8 cellular contexts compared by ENCODE assay signal in the genomic region with DNA sequence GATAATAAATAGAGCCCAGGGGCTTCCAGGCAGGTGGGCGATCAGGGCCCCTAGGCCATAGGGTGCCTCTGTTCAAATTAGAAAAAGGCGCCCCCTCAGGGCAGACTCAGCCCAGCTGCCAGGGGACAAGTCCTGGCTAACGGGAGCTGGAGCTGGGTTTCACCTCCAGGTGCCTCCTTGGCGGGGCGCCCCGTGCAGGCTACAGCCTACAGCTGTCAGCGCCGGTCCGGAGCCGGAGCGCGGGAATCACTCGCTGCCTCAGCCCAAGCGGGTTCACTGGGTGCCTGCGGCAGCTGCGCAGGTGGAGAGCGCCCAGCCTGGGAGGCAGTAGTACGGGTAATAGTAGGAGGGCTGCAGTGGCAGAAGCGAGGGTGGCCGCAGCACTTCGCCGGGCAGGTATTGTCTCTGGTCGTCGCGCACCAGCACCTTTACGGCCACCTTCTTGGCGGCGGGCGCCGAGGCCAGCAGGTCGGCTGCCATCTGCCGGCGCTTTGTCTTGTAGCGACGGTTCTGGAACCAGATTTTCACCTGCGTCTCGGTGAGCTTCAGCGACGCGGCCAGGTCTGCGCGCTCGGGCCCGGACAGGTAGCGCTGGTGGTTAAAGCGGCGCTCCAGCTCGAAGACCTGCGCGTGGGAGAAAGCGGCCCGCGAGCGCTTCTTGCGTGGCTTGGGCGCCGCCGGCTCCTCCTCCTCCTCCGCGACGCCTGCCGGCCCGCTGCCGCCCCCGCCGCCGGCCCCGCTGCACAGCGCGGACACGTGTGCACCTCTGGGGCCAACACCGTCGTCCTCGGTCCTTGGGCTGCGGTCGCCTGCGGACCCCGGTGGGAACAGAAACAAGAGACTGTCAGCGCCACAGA. TPM values are rescaled to one million over a fixed set of nuclear protein-coding genes. Genes with fewer than 3 reads are reported as not detected.
DNase-seq lines count a peak whose midpoint lies in the region; ATAC-seq, FAIRE-seq and TF ChIP-seq lines count a peak whose summit lies in the region.

No MANE protein-coding gene starts in this region.

- TF ChIP-seq POLR2A in A549 (IDR thresholded peaks at IDR 0.05; ENCODE audit: low read length), result no peak
- TF ChIP-seq POLR2A in stomach (IDR thresholded peaks at IDR 0.05), result no peak

- no peaks in the 10 kb centered on the region; the same call in 2 of the 3 replicates for H3K4me1 ChIP-seq in A549
- peaks cover 9% of the 10 kb centered on the region for H3K4me1 ChIP-seq in hepatocyte (ENCODE audit: insufficient read depth)
- peaks cover 35 to 79% (median 57%) of the 10 kb centered on the region in 4 donors for H3K4me1 ChIP-seq in stomach

- no peak overlapping the region for H3K27ac ChIP-seq in A549
- H3K27ac ChIP-seq in VCaP, result no peak overlapping the region
- no peak overlapping the region for H3K27ac ChIP-seq in hepatocyte
- no peak overlapping the region for H3K27ac ChIP-seq in stomach

- 48% methylated on average over 7 of the region's 79 CpGs for WGBS in A549 (ENCODE audit: missing lambda C conversion rate)
- 1% methylated on average over 74 of the region's 79 CpGs for WGBS in hepatocyte (ENCODE audit: low lambda C conversion rate, missing lambda C conversion rate)
- 5 to 14% (median 7%) methylated on average over 16 to 79 of the region's 79 CpGs for WGBS in stomach, 5 donors

- no peaks in the 10 kb centered on the region for H3K9me2 ChIP-seq in hepatocyte (replicated peaks; ENCODE audit: insufficient read depth)

- FAIRE-seq in A549 (lab: Jason Lieb, UNC), result no peak

- CTCF ChIA-PET in A549 (lab: Yijun Ruan, JAX), result interaction anchor here (0.6 to 3.4 kb wide), 18 partner anchors 8 to 811 kb away, joined by 3 to 22 read pairs (median 4); no protein-coding TSS in a partner anchor

- peaks cover 94% of the 10 kb centered on the region for H3K27me3 ChIP-seq in hepatocyte
- peaks cover 36 to 100% (median 99%) of the 10 kb centered on the region in 3 donors for H3K27me3 ChIP-seq in stomach

- ATAC-seq in A549 (0 out of 6 replicates have a peak, but pooled peaks of 1 of the 2 experiments have one; percentile 4), GM18511 (IDR thresholded peaks at IDR 0.05; ENCODE audit: unreplicated experiment) (peak; percentile 44), GM18502 (IDR thresholded peaks at IDR 0.05; ENCODE audit: poor library complexity, unreplicated experiment) (no peak), HG03378 (IDR thresholded peaks at IDR 0.05; ENCODE audit: unreplicated experiment) (no peak)

- no peaks in the 10 kb centered on the region for H3K79me2 ChIP-seq in hepatocyte

- H3K4me3 ChIP-seq in A549 (no peak overlapping the region), hepatocyte (no peak overlapping the region), stomach (peak overlapping the region; percentile 11 to 35 (median 16))

- TF ChIP-seq RAD21 in A549 (conservative IDR thresholded peaks at IDR 0.05 in 1 of 2, IDR thresholded peaks at IDR 0.05 in 1 of 2), result peak; percentile 21 to 39; a peak in 2 of 5 replicates

- H2AFZ ChIP-seq in hepatocyte, result peak overlapping the region; percentile 45

- H3K4me2 ChIP-seq in A549 (peak overlapping the region; percentile 47), hepatocyte (peak overlapping the region; percentile 75)

- DNase-seq in A549 (ENCODE audit: low read depth in 1 of 2, low spot score in 1 of 2) (peak in 1 of 2 experiments; percentile 38), hepatocyte (ENCODE audit: low spot score) (peak; percentile 75), stomach (no peak), SW 1271 (lab: John Stamatoyannopoulos, UW) (no peak)

- POLR2A ChIA-PET in A549 (lab: Yijun Ruan, JAX), result no interaction called here

- no peaks in the 10 kb centered on the region for H4K20me1 ChIP-seq in hepatocyte (ENCODE audit: insufficient read depth, poor library complexity, severe bottlenecking)

- TF ChIP-seq EP300 in A549 (IDR thresholded peaks at IDR 0.05), result no peak
- TF ChIP-seq EP300 in stomach (IDR thresholded peaks at IDR 0.05), result no peak

- TF ChIP-seq CTCF in A549 (IDR thresholded peaks at IDR 0.05), result peak; percentile 33
- peak; percentile 59 for TF ChIP-seq CTCF in VCaP (conservative IDR thresholded peaks at IDR 0.05)
- TF ChIP-seq CTCF in hepatocyte (IDR thresholded peaks at IDR 0.05; ENCODE audit: poor library complexity), result peak; percentile 64
- TF ChIP-seq CTCF in stomach (IDR thresholded peaks at IDR 0.05), result peak in 1 of 7 experiments; percentile 19

- intact Hi-C loops in stomach (cut with DNase I; ENCODE audit: low total_unique reads), result loop anchor here (10.0 kb wide), 1 partner anchor 807 kb away; no protein-coding TSS in a partner anchor

- H3K36me3 ChIP-seq in hepatocyte (replicated peaks; ENCODE audit: insufficient read depth, low read depth) (no peaks in the 10 kb centered on the region), stomach (no peaks in the 10 kb centered on the region)

- H3K9me3 ChIP-seq in A549 (no peaks in the 10 kb centered on the region), hepatocyte (ENCODE audit: low read depth) (no peaks in the 10 kb centered on the region), stomach (peaks cover 0 to 27% (median 10%) of the 10 kb centered on the region in 4 donors)

TF ChIP-seq in A549, 52 proteins besides CTCF, POLR2A, EP300 and RAD21:
- peak; percentile 59 for TF ChIP-seq SMC3 (IDR thresholded peaks at IDR 0.05)
- TF ChIP-seq, protein P1, sequence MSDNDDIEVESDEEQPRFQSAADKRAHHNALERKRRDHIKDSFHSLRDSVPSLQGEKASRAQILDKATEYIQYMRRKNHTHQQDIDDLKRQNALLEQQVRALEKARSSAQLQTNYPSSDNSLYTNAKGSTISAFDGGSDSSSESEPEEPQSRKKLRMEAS (IDR thresholded peaks at IDR 0.05), result peak; percentile 36; the same call in 1 of the 2 replicates
- no peak for TF ChIP-seq HOXA7 (CRISPR knock-in tag; IDR thresholded peaks at IDR 0.05)

RNA-seq across cellular contexts. Expression of gene NKX3-2, which starts 2.4 kb away (rescaled TPM):
- polyA plus RNA-seq in A549 (2011; rRNA removed) (0.06 and 0.09 TPM in 2 replicates), A549 (2017; fragmentation: RNase III; extraction: RNeasy Plus Mini Kit Qiagen cat#74134 plus additional on column Dnase treatment) (0.17 to 0.44 TPM (median 0.38 TPM) in 3 replicates), hepatocyte (0.33 and 0.41 TPM in 2 replicates), stomach (under 1 TPM; 0.06 to 0.31 (median 0.18) TPM)
- 0.08 and 0.14 TPM in 2 replicates for polyA plus RNA-seq in A549 (2012; cell fraction: cytosol; rRNA removed)
- 0.22 and 0.24 TPM in 2 replicates for polyA plus RNA-seq in A549 (2012; cell fraction: nucleus; rRNA removed)
- 0.15 TPM in 1 of 2 replicates, not detected in the other for polyA minus RNA-seq in A549 (2011; rRNA and poly(A)+ RNA removed)
- total RNA-seq in hepatocyte (0.32 and 0.93 TPM in 2 replicates), stomach (1 to 10 TPM in 2 of 5 donors, under 1 TPM in 1, not detected in 2; 0.14 to 4.6 (median 2.8) TPM)

RNA-seq across cellular contexts. Expression of gene RAB28, which starts 57.8 kb away (rescaled TPM):
- polyA plus RNA-seq in A549 (2011; rRNA removed), result 19.6 and 24.6 TPM in 2 replicates
- 6.4 and 7.3 TPM in 2 replicates for polyA plus RNA-seq in A549 (2012; cell fraction: cytosol; rRNA removed)
- polyA plus RNA-seq in A549 (2012; cell fraction: nucleus; rRNA removed), result 3.5 and 5.8 TPM in 2 replicates
- 8.6 to 10.6 TPM (median 9.5 TPM) in 3 replicates for polyA plus RNA-seq in A549 (2017; fragmentation: RNase III; extraction: RNeasy Plus Mini Kit Qiagen cat#74134 plus additional on column Dnase treatment)
- polyA minus RNA-seq in A549 (2011; rRNA and poly(A)+ RNA removed), result 4.3 and 6.6 TPM in 2 replicates
- total RNA-seq in hepatocyte, result 19.7 and 26.1 TPM in 2 replicates
- polyA plus RNA-seq in hepatocyte, result 14.5 and 18.1 TPM in 2 replicates
- total RNA-seq in stomach, result 10 to 100 TPM in 3 of 5 donors, 1 to 10 TPM in 1, under 1 TPM in 1; 0.29 to 27.2 (median 18.3) TPM
- polyA plus RNA-seq in stomach, result 10 to 100 TPM in 2 of 3 donors, 1 to 10 TPM in 1; 9.2 to 15.6 (median 13.8) TPM

Comparison
In these comparisons a context has a peak if more than half of its experiments do, and no peak if none do; other contexts are left out.
1. H3K4me3 ChIP-seq: peak in stomach (4 of 4); none in A549 (single experiment) and hepatocyte (single experiment).